Comparison of ENCODE assay signal across 14 cellular contexts in the genomic region with DNA sequence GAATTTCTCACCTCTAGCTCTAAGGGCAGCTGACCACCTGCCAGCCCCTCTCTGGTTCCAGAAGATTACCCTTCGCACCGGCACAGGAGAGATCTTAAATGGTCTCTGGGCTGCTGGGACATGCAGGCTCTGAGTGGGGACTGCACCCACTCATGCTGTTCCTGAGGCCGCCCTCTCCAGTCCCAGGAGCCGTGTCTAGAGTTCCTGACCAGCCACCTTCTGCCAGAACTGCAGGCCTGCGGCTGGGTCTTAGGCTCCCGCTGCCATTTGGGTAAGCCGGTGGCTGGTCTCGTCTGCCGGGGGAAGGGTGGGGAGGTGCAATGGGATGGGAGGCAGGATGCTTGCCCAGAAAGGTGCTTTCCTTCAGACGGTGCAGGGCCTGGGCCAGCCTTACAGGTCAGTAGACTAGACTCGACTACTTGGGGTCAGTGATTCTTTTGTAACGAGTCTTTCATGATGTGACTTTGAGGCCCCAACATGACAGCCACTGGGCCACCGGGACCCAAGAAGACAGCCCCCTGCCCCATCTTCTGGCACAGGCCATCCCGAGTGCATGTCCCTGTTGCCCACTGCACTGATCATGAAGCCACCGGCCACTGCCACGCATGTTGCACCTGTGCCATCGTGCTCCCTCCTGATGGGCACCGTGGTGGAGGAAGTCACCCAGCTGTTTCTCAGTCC. TPM values are rescaled to one million over a fixed set of nuclear protein-coding genes. Genes with fewer than 3 reads are reported as not detected.
"Had no signal": no experiment of that assay in that cellular context is flagged by ENCODE, and none has a peak within 500 bp of the region (broad histone marks: within the 10 kb centered on the region; RNA-seq: fewer than 3 reads in every experiment).

No MANE protein-coding gene starts in this region.

- H3K9me3 ChIP-seq: prostate gland, thoracic aorta had no signal

- ATAC-seq: effector memory CD8-positive, alpha-beta T cell; stimulated activated memory B cell treated with anti-CD40 and anti-IgM and Interleukin-4, amounts not matched to agents 10 μg/mL and 1 μg/mL and 100 μg/mL, for 72 hours had no signal

- FAIRE-seq: TTC549 had no signal

- H3K4me3 ChIP-seq: prostate gland, SK-N-MC, smooth muscle cell, thoracic aorta had no signal

- H3K4me1 ChIP-seq: prostate gland had no signal

- H3K36me3 ChIP-seq: prostate gland, thoracic aorta had no signal

- DNase-seq: activated CD4-positive, alpha-beta T cell treated with anti-CD3 and anti-CD28 coated beads, Interleukin-2, amount 10 ng/mL, durations not matched to agents 24 days and 14 days; activated CD8-positive, alpha-beta memory T cell treated with anti-CD3 and anti-CD28 coated beads for 24 hours; activated naive CD8-positive, alpha-beta T cell treated with anti-CD3 and anti-CD28 coated beads for 36 hours; amniotic stem cell; dermis blood vessel endothelial cell; effector memory CD8-positive, alpha-beta T cell; stimulated activated CD4-positive, alpha-beta T cell treated with anti-CD3 and anti-CD28 coated beads, Interleukin-4, amount 100 ng/mL, for 24 hours had no signal

- H3K4me2 ChIP-seq: smooth muscle cell had no signal

- H3K27ac ChIP-seq: prostate gland, SK-N-MC, thoracic aorta had no signal

RNA-seq across cellular contexts. Expression of a gene that starts 50.9 kb away (rescaled TPM):
- total RNA-seq: activated CD4-positive, alpha-beta T cell treated with anti-CD3 and anti-CD28 coated beads, Interleukin-2, amount 10 ng/mL, durations not matched to agents 24 days and 14 days; dermis blood vessel endothelial cell had no signal
- polyA plus RNA-seq: neural cell had no signal
